In the genomic region with DNA sequence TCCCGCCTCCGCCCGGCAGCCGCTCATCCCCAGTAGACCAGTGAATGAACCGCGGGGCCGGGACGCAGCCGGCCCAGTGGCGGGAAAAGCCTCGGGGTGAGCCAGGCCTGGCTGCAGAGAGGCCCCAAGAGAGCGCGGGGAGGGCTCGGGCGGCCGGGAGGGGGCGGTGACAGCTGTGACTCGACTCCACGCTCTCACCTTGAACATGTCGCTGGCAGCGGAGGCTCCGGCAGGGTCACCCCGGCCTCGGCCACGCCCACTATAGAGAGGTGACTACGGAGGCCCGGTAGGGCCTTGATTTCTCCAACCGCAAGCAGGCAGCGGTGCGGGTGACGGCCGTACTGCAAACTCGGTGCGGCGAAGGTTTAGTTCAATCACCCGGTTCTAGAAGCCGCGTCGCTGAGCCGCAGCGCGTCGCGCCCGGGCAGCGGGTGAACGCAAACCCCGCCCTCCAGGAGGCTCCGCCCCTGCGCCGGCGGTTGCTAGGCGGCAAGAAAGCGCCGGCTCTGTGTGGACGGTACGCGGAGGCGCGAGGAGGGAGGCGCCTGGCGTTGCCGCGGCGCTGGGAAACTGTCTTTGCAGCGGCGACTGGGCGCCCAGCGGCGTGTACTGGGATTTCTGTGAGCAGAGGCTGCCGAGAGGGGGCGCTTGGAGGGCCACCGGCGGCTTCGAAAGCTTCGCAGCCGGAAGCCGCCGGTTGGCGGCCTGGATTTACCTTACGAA, we compare ENCODE assay signal across 7 cellular contexts. TPM values are rescaled to one million over a fixed set of nuclear protein-coding genes. Genes with fewer than 3 reads are reported as not detected.
DNase-seq lines count a peak whose midpoint lies in the region; ATAC-seq, FAIRE-seq and TF ChIP-seq lines count a peak whose summit lies in the region.

APOO (minus strand) TSS at position 443 of the 723 bp plus-strand sequence; CDS start at position 207, 236 bp downstream.
A gene with protein sequence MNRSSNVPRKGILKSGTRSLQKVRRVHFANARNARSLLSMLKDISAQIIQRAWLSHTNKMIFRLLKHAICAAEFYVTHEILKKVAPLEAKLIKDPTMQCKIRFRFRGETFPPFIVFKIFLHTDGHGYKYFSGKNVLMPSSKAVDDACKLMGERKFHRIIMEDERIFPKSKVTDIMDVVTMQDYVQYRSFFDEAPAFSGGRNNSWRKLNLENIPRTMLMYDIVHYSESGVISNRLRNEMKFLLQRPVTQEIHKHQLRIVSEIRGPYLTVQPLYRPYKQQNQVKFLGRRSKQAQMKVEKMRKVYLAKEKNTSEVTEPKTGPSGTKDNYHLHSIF (plus strand): TSS at position 511 of the 723 bp plus-strand sequence. CDS start 2,297 bp downstream, outside the sequence.

- ATAC-seq in HG02973 (IDR thresholded peaks at IDR 0.05; ENCODE audit: unreplicated experiment) (peak; percentile 91), sciatic nerve (peak; percentile 99)

- intact Hi-C loops in sciatic nerve (cut with DNase I), result loop anchor here (10.0 kb wide), 1 partner anchor 123 kb away; the partner anchor contains the start of gene SAT1

- peak; percentile 71 for TF ChIP-seq CTCF in astrocyte of the cerebellum (IDR thresholded peaks at IDR 0.05; ENCODE audit: low read depth, low read length, missing control alignments)

- in situ Hi-C loops in astrocyte of the cerebellum (cut with HindIII; ENCODE audit: low sequenced_read_pairs), result no loop called here

- DNase-seq in GM18507 (ENCODE audit: extremely low spot score, insufficient read length, low read depth) (peak; percentile 69), NCI-H1930 (lab: John Stamatoyannopoulos, UW) (peak; percentile 82 to 90), T-helper 22 cell (ENCODE audit: low read depth) (peak; percentile 82), astrocyte of the cerebellum (ENCODE audit: low read depth) (peak; percentile 67), hippocampal formation (lab: John Stamatoyannopoulos, UW) (peak; percentile 78 to 79), sciatic nerve (ENCODE audit: low spot score) (peak; percentile 93)

- peak within 1 kb of the TSS; percentile 60 for H3K4me3 ChIP-seq in astrocyte of the cerebellum (ENCODE audit: low read depth, low read length)

- peak; percentile 93 for FAIRE-seq in GM18507 (lab: Jason Lieb, UNC)

RNA-seq across cellular contexts. Expression of gene APOO, which starts in this region (rescaled TPM):
- total RNA-seq in sciatic nerve, result 38.6 TPM

RNA-seq across cellular contexts. Expression of the second gene that starts in this region (rescaled TPM):
- total RNA-seq in sciatic nerve, result not detected

Comparison
In these comparisons a context has a peak if more than half of its experiments do, and no peak if none do; other contexts are left out.
1. Peak in every context shown above with its lines: DNase-seq, ATAC-seq and H3K4me3 ChIP-seq.